In genomic region chr9:91060520-91061343, GRCh38 we compare ENCODE assay signal across 1 cellular context.
A peak's percentile ranks its signal among the peaks of the same experiment; 100 is the strongest.
TF ChIP-seq lines count a peak whose summit lies in the region.

No MANE protein-coding gene starts in this region.

TF ChIP-seq in HepG2, 621 proteins besides CTCF, POLR2A, EP300 and RAD21 (continued from another document and continues in another):
- TF ChIP-seq ZNF18 (CRISPR knock-in tag; IDR thresholded peaks at IDR 0.05; ENCODE audit: insufficient replicate concordance) (no peak), ZNF256 (CRISPR knock-in tag; conservative IDR thresholded peaks at IDR 0.05) (no peak), IRF2 (CRISPR knock-in tag; IDR thresholded peaks at IDR 0.05) (no peak), AGO1 (IDR thresholded peaks at IDR 0.05; ENCODE audit: low read depth, low read length, poor library complexity, severe bottlenecking) (no peak), ZNF24 (IDR thresholded peaks at IDR 0.05) (no peak), TBP (CRISPR knock-in tag; IDR thresholded peaks at IDR 0.05) (no peak), ATF3 (CRISPR knock-in tag; IDR thresholded peaks at IDR 0.05) (0 out of 2 replicates have a peak, but pooled peaks have one; percentile 38), PAX8 (CRISPR knock-in tag; IDR thresholded peaks at IDR 0.05; ENCODE audit: borderline replicate concordance) (no peak), ZNF138 (CRISPR knock-in tag; IDR thresholded peaks at IDR 0.05; ENCODE audit: low read depth) (no peak), ZBTB37 (CRISPR knock-in tag; IDR thresholded peaks at IDR 0.05) (no peak), ZNF691 (CRISPR knock-in tag; IDR thresholded peaks at IDR 0.05; ENCODE audit: borderline replicate concordance, low read depth) (no peak), ZGPAT (CRISPR knock-in tag; IDR thresholded peaks at IDR 0.05) (peak; percentile 84), ZSCAN21 (CRISPR knock-in tag; IDR thresholded peaks at IDR 0.05; ENCODE audit: borderline replicate concordance) (no peak), ZBTB21 (CRISPR knock-in tag; IDR thresholded peaks at IDR 0.05) (no peak), ZNF703 (CRISPR knock-in tag; IDR thresholded peaks at IDR 0.05; ENCODE audit: borderline replicate concordance) (no peak), PHB2 (IDR thresholded peaks at IDR 0.05; ENCODE audit: partially characterized antibody) (no peak), ZSCAN22 (CRISPR knock-in tag; IDR thresholded peaks at IDR 0.05) (no peak), ZSCAN29 (CRISPR knock-in tag; conservative IDR thresholded peaks at IDR 0.05) (no peak), MAFG (CRISPR knock-in tag; IDR thresholded peaks at IDR 0.05) (no peak), ESRRA (CRISPR knock-in tag; IDR thresholded peaks at IDR 0.05; ENCODE audit: low read depth) (no peak), NFE2L2 (IDR thresholded peaks at IDR 0.05; ENCODE audit: low read length) (no peak), KLF16 (CRISPR knock-in tag; IDR thresholded peaks at IDR 0.05) (peak in 1 of 2 experiments; percentile 79; a peak in 2 of 4 replicates), ZBTB43 (CRISPR knock-in tag; conservative IDR thresholded peaks at IDR 0.05) (0 out of 2 replicates have a peak, but pooled peaks have one; percentile 34), AFF4 (CRISPR knock-in tag; IDR thresholded peaks at IDR 0.05) (no peak), FIP1L1 (IDR thresholded peaks at IDR 0.05; ENCODE audit: borderline replicate concordance, insufficient read depth, low read depth, low read length) (no peak), SIX4 (CRISPR knock-in tag; IDR thresholded peaks at IDR 0.05) (peak; percentile 98), ZSCAN12 (CRISPR knock-in tag; IDR thresholded peaks at IDR 0.05) (no peak), MLX (CRISPR knock-in tag; IDR thresholded peaks at IDR 0.05) (0 out of 2 replicates have a peak, but pooled peaks have one; percentile 30), ZNF441 (CRISPR knock-in tag; IDR thresholded peaks at IDR 0.05; ENCODE audit: borderline replicate concordance) (no peak), ZNF160 (CRISPR knock-in tag; IDR thresholded peaks at IDR 0.05) (no peak), PAWR (CRISPR knock-in tag; IDR thresholded peaks at IDR 0.05; ENCODE audit: borderline replicate concordance) (no peak), RNF219 (CRISPR knock-in tag; IDR thresholded peaks at IDR 0.05) (0 out of 2 replicates have a peak, but pooled peaks have one; percentile 26), ZNF652 (CRISPR knock-in tag; IDR thresholded peaks at IDR 0.05; ENCODE audit: borderline replicate concordance, low read depth) (peak; percentile 36; the same call in 1 of the 2 replicates), SCMH1 (CRISPR knock-in tag; IDR thresholded peaks at IDR 0.05; ENCODE audit: borderline replicate concordance) (no peak), NCOA1 (CRISPR knock-in tag; IDR thresholded peaks at IDR 0.05) (no peak), SNRNP70 (IDR thresholded peaks at IDR 0.05; ENCODE audit: low read depth, low read length) (no peak), ZNF34 (CRISPR knock-in tag; IDR thresholded peaks at IDR 0.05; ENCODE audit: borderline replicate concordance) (no peak; the same call in 1 of the 2 replicates), ZNF292 (CRISPR knock-in tag; IDR thresholded peaks at IDR 0.05; ENCODE audit: borderline replicate concordance, low read depth) (peak; percentile 79; the same call in 1 of the 2 replicates), ATRX (CRISPR knock-in tag; IDR thresholded peaks at IDR 0.05; ENCODE audit: borderline replicate concordance) (no peak), ZNF276 (CRISPR knock-in tag; IDR thresholded peaks at IDR 0.05; ENCODE audit: low read depth) (no peak), ZNF10 (CRISPR knock-in tag; IDR thresholded peaks at IDR 0.05; ENCODE audit: borderline replicate concordance, low read depth) (no peak), E2F1 (CRISPR knock-in tag; IDR thresholded peaks at IDR 0.05) (no peak), MXD1 (CRISPR knock-in tag; IDR thresholded peaks at IDR 0.05) (no peak)
